1 cellular context compared by ENCODE assay signal in the genomic region with DNA sequence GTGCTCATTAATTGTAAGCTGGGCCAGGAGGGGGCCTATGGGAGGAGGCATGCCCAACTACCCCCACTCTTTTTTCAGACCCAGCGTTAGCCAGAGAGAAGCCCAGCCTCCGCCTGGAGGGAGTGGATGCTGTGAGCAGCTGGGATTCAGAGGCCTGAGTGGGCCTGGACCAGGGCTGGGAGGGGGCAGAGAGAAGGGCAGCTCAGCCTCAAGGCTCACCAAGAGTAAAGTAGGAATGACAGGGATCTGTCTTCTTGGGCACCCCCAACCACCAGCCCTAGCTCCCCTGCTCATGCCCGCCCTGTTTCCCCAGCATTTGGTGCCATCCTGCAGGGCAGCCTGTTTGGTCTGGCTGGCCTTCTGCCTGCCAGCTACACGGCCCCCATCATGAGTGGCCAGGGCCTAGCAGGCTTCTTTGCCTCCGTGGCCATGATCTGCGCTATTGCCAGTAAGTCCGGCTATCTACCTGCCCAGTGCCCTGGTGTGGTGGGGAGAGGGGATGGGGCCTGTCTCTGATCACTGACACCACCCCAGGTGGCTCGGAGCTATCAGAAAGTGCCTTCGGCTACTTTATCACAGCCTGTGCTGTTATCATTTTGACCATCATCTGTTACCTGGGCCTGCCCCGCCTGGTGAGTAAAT.
TF ChIP-seq lines count a peak whose summit lies in the region.

No MANE protein-coding gene starts in this region.

TF ChIP-seq in GM23338, 12 proteins besides CTCF, POLR2A, EP300 and RAD21:
- TF ChIP-seq ZNF462 (CRISPR knock-in tag; IDR thresholded peaks at IDR 0.05), result no peak
- no peak for TF ChIP-seq ZNF114 (CRISPR knock-in tag; IDR thresholded peaks at IDR 0.05)
- TF ChIP-seq ZNF331 (CRISPR knock-in tag; IDR thresholded peaks at IDR 0.05; ENCODE audit: low read depth), result no peak
- TF ChIP-seq NANOG (IDR thresholded peaks at IDR 0.05; ENCODE audit: borderline replicate concordance), result no peak
- no peak for TF ChIP-seq ETS1 (IDR thresholded peaks at IDR 0.05)
- TF ChIP-seq EZH2 (IDR thresholded peaks at IDR 0.05; ENCODE audit: low read depth, unreplicated experiment), result no peak
- TF ChIP-seq, protein P1, sequence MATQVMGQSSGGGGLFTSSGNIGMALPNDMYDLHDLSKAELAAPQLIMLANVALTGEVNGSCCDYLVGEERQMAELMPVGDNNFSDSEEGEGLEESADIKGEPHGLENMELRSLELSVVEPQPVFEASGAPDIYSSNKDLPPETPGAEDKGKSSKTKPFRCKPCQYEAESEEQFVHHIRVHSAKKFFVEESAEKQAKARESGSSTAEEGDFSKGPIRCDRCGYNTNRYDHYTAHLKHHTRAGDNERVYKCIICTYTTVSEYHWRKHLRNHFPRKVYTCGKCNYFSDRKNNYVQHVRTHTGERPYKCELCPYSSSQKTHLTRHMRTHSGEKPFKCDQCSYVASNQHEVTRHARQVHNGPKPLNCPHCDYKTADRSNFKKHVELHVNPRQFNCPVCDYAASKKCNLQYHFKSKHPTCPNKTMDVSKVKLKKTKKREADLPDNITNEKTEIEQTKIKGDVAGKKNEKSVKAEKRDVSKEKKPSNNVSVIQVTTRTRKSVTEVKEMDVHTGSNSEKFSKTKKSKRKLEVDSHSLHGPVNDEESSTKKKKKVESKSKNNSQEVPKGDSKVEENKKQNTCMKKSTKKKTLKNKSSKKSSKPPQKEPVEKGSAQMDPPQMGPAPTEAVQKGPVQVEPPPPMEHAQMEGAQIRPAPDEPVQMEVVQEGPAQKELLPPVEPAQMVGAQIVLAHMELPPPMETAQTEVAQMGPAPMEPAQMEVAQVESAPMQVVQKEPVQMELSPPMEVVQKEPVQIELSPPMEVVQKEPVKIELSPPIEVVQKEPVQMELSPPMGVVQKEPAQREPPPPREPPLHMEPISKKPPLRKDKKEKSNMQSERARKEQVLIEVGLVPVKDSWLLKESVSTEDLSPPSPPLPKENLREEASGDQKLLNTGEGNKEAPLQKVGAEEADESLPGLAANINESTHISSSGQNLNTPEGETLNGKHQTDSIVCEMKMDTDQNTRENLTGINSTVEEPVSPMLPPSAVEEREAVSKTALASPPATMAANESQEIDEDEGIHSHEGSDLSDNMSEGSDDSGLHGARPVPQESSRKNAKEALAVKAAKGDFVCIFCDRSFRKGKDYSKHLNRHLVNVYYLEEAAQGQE (IDR thresholded peaks at IDR 0.05; ENCODE audit: unreplicated experiment), result no peak
- TF ChIP-seq JUNB (IDR thresholded peaks at IDR 0.05; ENCODE audit: unreplicated experiment), result no peak
- TF ChIP-seq POLR2AphosphoS5 (IDR thresholded peaks at IDR 0.05; ENCODE audit: low read depth), result no peak
- TF ChIP-seq EZH2phosphoT487 (IDR thresholded peaks at IDR 0.05; ENCODE audit: unreplicated experiment), result no peak
- no peak for TF ChIP-seq CREB1 (CRISPR knock-in tag; IDR thresholded peaks at IDR 0.05; ENCODE audit: low read depth)
- TF ChIP-seq STAT1 (IDR thresholded peaks at IDR 0.05; ENCODE audit: unreplicated experiment), result no peak
